Comparison of ENCODE assay signal across 8 cellular contexts in the genomic region with DNA sequence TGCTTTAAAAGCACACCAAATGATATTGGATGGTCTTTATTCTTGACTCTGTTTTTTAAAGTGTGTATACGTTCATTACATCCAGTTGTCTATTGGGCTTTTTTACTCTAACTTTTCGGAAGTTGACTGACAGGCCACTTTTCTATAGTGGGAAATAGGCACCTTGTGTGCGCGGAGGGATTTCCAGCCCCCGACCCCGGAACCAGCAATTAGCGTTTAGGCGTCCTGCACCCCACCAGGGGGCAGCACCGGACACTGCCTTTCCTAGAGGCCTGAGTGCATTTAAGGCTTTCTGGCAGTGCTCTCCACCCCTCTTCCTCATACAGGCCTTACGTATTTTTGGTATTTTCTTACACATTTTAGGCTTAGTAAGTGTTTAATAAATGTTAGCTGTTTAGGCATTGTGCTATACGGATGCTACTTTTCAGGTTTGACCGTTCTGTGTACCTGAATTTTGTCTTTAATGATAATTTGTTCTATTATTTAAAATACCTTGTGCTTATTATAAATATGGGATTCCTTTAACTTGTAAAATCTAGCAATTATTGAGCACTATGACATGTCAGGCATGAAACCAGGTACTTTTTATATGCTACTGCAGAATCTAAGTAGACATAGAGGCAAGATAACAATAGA.
DNase-seq lines count a peak whose midpoint lies in the region; ATAC-seq and TF ChIP-seq lines count a peak whose summit lies in the region.

No MANE protein-coding gene starts in this region.

- in situ Hi-C loops in GM23248 (cut with MboI) = no loop called here

- no peaks in the 10 kb centered on the region for H3K9me3 ChIP-seq in BE2C
- H3K9me3 ChIP-seq in right atrium auricular region = no peaks in the 10 kb centered on the region
- H3K9me3 ChIP-seq in GM23248 (ENCODE audit: low read depth) = no peaks in the 10 kb centered on the region

- H3K9ac ChIP-seq in GM23248 = no peak overlapping the region

- H3K4me3 ChIP-seq in BE2C (ENCODE audit: low read depth, low read length) (peak overlapping the region; percentile 9; the same call in 1 of the 2 replicates), right atrium auricular region (no peak overlapping the region), GM23248 (no peak overlapping the region)

- no peak overlapping the region for H3K27ac ChIP-seq in right atrium auricular region
- no peak overlapping the region for H3K27ac ChIP-seq in GM23248

- peak; percentile 88 for TF ChIP-seq CTCF in BE2C (IDR thresholded peaks at IDR 0.05; ENCODE audit: low read depth, low read length)
- peak; percentile 76 to 78 for TF ChIP-seq CTCF in right atrium auricular region (IDR thresholded peaks at IDR 0.05)

- DNase-seq in BE2C = peak; percentile 87
- DNase-seq in GM19240 (ENCODE audit: insufficient read length, low spot score) = peak; percentile 15
- DNase-seq in RPMI7951 (ENCODE audit: low read depth) = peak; percentile 24
- DNase-seq in activated gamma-delta T cell treated with Interleukin-2 at 50 U/mL for 16 hours = peak; percentile 60
- no peak for DNase-seq in right atrium auricular region (ENCODE audit: low spot score)
- peak; percentile 17 to 62 for DNase-seq in stimulated activated CD4-positive, alpha-beta T cell treated with anti-CD3 and anti-CD28 coated beads, Interleukin-12 subunit alpha, Interleukin-12 subunit beta, amount 100 ng/mL, for 24 hours (ENCODE audit: low read depth in 2 of 2)
- DNase-seq in GM23248 = no peak

- no peak overlapping the region for H2AFZ ChIP-seq in GM23248

- H3K9me2 ChIP-seq in GM23248 (ENCODE audit: insufficient read depth) = no peaks in the 10 kb centered on the region

- H3K4me1 ChIP-seq in BE2C (peaks cover 19% of the 10 kb centered on the region), right atrium auricular region (no peaks in the 10 kb centered on the region), GM23248 (ENCODE audit: insufficient read depth) (peaks cover 16% of the 10 kb centered on the region)

- H3K4me2 ChIP-seq in GM23248 (ENCODE audit: unreplicated experiment) = no peak overlapping the region

- no peaks in the 10 kb centered on the region for H3K27me3 ChIP-seq in BE2C
- no peaks in the 10 kb centered on the region for H3K27me3 ChIP-seq in right atrium auricular region
- no peaks in the 10 kb centered on the region for H3K27me3 ChIP-seq in GM23248 (replicated peaks; ENCODE audit: insufficient read depth)

- no peaks in the 10 kb centered on the region for H4K20me1 ChIP-seq in GM23248 (ENCODE audit: insufficient read depth)

- H3K79me2 ChIP-seq in GM23248 (ENCODE audit: insufficient read depth) = no peaks in the 10 kb centered on the region

- 0 out of 2 replicates have a peak, but pooled peaks cover 7% of the 10 kb centered on the region for H3F3A ChIP-seq in GM23248 (ENCODE audit: insufficient read depth)

- H3K36me3 ChIP-seq in BE2C (no peaks in the 10 kb centered on the region), right atrium auricular region (no peaks in the 10 kb centered on the region), GM23248 (ENCODE audit: low read depth) (no peaks in the 10 kb centered on the region)

- 85 to 87% methylated on average over 12 of the region's 12 CpGs for WGBS in GM23248 (ENCODE audit: low coverage in 1 of 2, low lambda C conversion rate in 2 of 2, missing lambda C conversion rate in 2 of 2), 2 experiments

- ATAC-seq in HG03342 (IDR thresholded peaks at IDR 0.05; ENCODE audit: unreplicated experiment) = peak; percentile 88

Comparison
In these comparisons a context has a peak if more than half of its experiments do, and no peak if none do; other contexts are left out.
1. DNase-seq: peak in BE2C (single experiment), GM19240 (single experiment), RPMI7951 (single experiment), activated gamma-delta T cell treated with Interleukin-2 at 50 U/mL for 16 hours (single experiment) and stimulated activated CD4-positive, alpha-beta T cell treated with anti-CD3 and anti-CD28 coated beads, Interleukin-12 subunit alpha, Interleukin-12 subunit beta, amount 100 ng/mL, for 24 hours (2 of 2); none in right atrium auricular region (single experiment) and GM23248 (single experiment).